ENCODE assay signal across 23 cellular contexts in genomic region chr19:43469160-43469480, GRCh38. TPM values are rescaled to one million over a fixed set of nuclear protein-coding genes. Genes with fewer than 3 reads are reported as not detected.
DNase-seq lines count a peak whose midpoint lies in the region; ATAC-seq lines count a peak whose summit lies in the region.
"Had no signal": no experiment of that assay in that cellular context is flagged by ENCODE, and none has a peak within 500 bp of the region (broad histone marks: within the 10 kb centered on the region; RNA-seq: fewer than 3 reads in every experiment).

No MANE protein-coding gene starts in this region.

- no peaks in the 10 kb centered on the region for H3K9me3 Mint-ChIP-seq in stimulated activated naive CD8-positive, alpha-beta T cell treated with anti-CD3 and anti-CD28 coated beads, Interleukin-15, Interleukin-2, amounts not matched to agents 100 ng/mL and 50 ng/mL, for 24 hours
- H3K9me3 Mint-ChIP-seq: activated T-helper 1 cell treated with anti-CD3 and anti-CD28 coated beads, Interleukin-12 subunit alpha, Interleukin-12 subunit beta, Interleukin-2, Interleukin-4 antibody, amounts not matched to agents 30 ng/mL and 10 ng/mL and 1 ng/mL, durations not matched to agents 14 hours and 24 hours and 36 hours; immature natural killer cell; neural progenitor cell had no signal

- no peaks in the 10 kb centered on the region for H3K27me3 Mint-ChIP-seq in stimulated activated naive CD8-positive, alpha-beta T cell treated with anti-CD3 and anti-CD28 coated beads, Interleukin-15, Interleukin-2, amounts not matched to agents 100 ng/mL and 50 ng/mL, for 24 hours
- no peaks in the 10 kb centered on the region for H3K27me3 Mint-ChIP-seq in T-helper 17 cell

- H3K4me1 Mint-ChIP-seq in stimulated activated naive CD8-positive, alpha-beta T cell treated with anti-CD3 and anti-CD28 coated beads, Interleukin-15, Interleukin-2, amounts not matched to agents 100 ng/mL and 50 ng/mL, for 24 hours (ENCODE audit: low read depth): peaks cover 58% of the 10 kb centered on the region
- peaks cover 30% of the 10 kb centered on the region for H3K4me1 Mint-ChIP-seq in T-helper 17 cell

- H3K4me3 Mint-ChIP-seq in stimulated activated naive CD8-positive, alpha-beta T cell treated with anti-CD3 and anti-CD28 coated beads, Interleukin-15, Interleukin-2, amounts not matched to agents 100 ng/mL and 50 ng/mL, for 24 hours: no peak overlapping the region
- H3K4me3 Mint-ChIP-seq in T-helper 17 cell: peak overlapping the region; percentile 25
- H3K4me3 Mint-ChIP-seq: activated T-helper 1 cell treated with anti-CD3 and anti-CD28 coated beads, Interleukin-12 subunit alpha, Interleukin-12 subunit beta, Interleukin-2, Interleukin-4 antibody, amounts not matched to agents 30 ng/mL and 10 ng/mL and 1 ng/mL, durations not matched to agents 14 hours and 24 hours and 36 hours; immature natural killer cell; neural progenitor cell had no signal

- no peak for DNase-seq in stimulated activated naive CD8-positive, alpha-beta T cell treated with anti-CD3 and anti-CD28 coated beads, Interleukin-15, Interleukin-2, amounts not matched to agents 100 U/mL and 50 U/mL, for 24 hours
- DNase-seq in T-helper 17 cell: no peak
- DNase-seq in fibroblast of gingiva (ENCODE audit: low read depth): peak; percentile 44
- no peak for DNase-seq in NCI-H226
- no peak for DNase-seq in germinal center (ENCODE audit: low spot score)
- no peak for DNase-seq in NCI-H524 treated with DMSO at 0.1 percent for 48 hours (lab: John Stamatoyannopoulos, UW)
- DNase-seq: activated CD4-positive, CD25-positive, alpha-beta regulatory T cell treated with anti-CD3 and anti-CD28 coated beads, Interleukin-2, amount 50 U/mL, for 72 hours; AML-193; body of pancreas; effector CD8-positive, alpha-beta T cell; glutamatergic neuron; immature natural killer cell; NCI-H187 treated with DMSO at 0.1 percent for 48 hours; NCI-H524; right cardiac atrium; stimulated activated CD4-positive, alpha-beta T cell treated with anti-CD3 and anti-CD28 coated beads, Interleukin-4, amount 100 ng/mL, for 24 hours; upper lobe of right lung had no signal

- H3K9me3 ChIP-seq in T-helper 17 cell (ENCODE audit: control insufficient read depth, low read length, poor library complexity, severe bottlenecking): no peaks in the 10 kb centered on the region
- H3K9me3 ChIP-seq: body of pancreas, upper lobe of right lung had no signal

- H3K27ac Mint-ChIP-seq in stimulated activated naive CD8-positive, alpha-beta T cell treated with anti-CD3 and anti-CD28 coated beads, Interleukin-15, Interleukin-2, amounts not matched to agents 100 ng/mL and 50 ng/mL, for 24 hours: peak overlapping the region; percentile 14
- peak overlapping the region; percentile 93 for H3K27ac Mint-ChIP-seq in T-helper 17 cell
- H3K27ac Mint-ChIP-seq: neural progenitor cell had no signal

- H3K36me3 Mint-ChIP-seq in stimulated activated naive CD8-positive, alpha-beta T cell treated with anti-CD3 and anti-CD28 coated beads, Interleukin-15, Interleukin-2, amounts not matched to agents 100 ng/mL and 50 ng/mL, for 24 hours (ENCODE audit: low read depth): no peaks in the 10 kb centered on the region
- H3K36me3 Mint-ChIP-seq in T-helper 17 cell (ENCODE audit: low read depth): no peaks in the 10 kb centered on the region
- H3K36me3 Mint-ChIP-seq: immature natural killer cell, neural progenitor cell had no signal

- no peak for ATAC-seq in stimulated activated naive CD8-positive, alpha-beta T cell treated with anti-CD3 and anti-CD28 coated beads, Interleukin-15, Interleukin-2, amounts not matched to agents 100 U/mL and 50 U/mL, for 24 hours
- ATAC-seq in T-helper 17 cell (peak; percentile 83), HG03025 (IDR thresholded peaks at IDR 0.05; ENCODE audit: low FRiP score, unreplicated experiment) (no peak)
- ATAC-seq: body of pancreas, right cardiac atrium, upper lobe of right lung had no signal

RNA-seq across cellular contexts. Expression of gene LYPD3, which starts 3.7 kb away (rescaled TPM):
- total RNA-seq in T-helper 17 cell: 1 to 10 TPM; 5.1 to 7.4 TPM

RNA-seq across cellular contexts. Expression of gene PHLDB3, which starts 35.4 kb away (rescaled TPM):
- 10 to 100 TPM; 24.2 to 40.5 TPM for total RNA-seq in T-helper 17 cell

RNA-seq across cellular contexts. Expression of gene TEX101, which starts 54.4 kb away (rescaled TPM):
- not detected for total RNA-seq in T-helper 17 cell
- total RNA-seq: activated T-helper 1 cell treated with anti-CD3 and anti-CD28 coated beads, Interleukin-12 subunit alpha, Interleukin-12 subunit beta, Interleukin-2, Interleukin-4 antibody, amounts not matched to agents 30 ng/mL and 10 ng/mL and 1 ng/mL, durations not matched to agents 14 hours and 24 hours and 36 hours; body of pancreas; mammary epithelial cell; right cardiac atrium; T-helper 2 cell treated with Interferon-gamma antibody and Interleukin-4, amounts not matched to agents 100 ng/mL and 5 ng/mL, for 36 hours; upper lobe of right lung had no signal

RNA-seq across cellular contexts. Expression of gene ETHE1, which starts 57.9 kb away (rescaled TPM):
- total RNA-seq in T-helper 17 cell: 10 to 100 TPM; 21.0 to 30.3 TPM
